In genomic region chr3:114456742-114457141, GRCh38 we compare ENCODE assay signal across 1 cellular context.
TF ChIP-seq lines count a peak whose summit lies in the region.

No MANE protein-coding gene starts in this region.

TF ChIP-seq in GM12878, 131 proteins besides CTCF, POLR2A, EP300 and RAD21 (continued from another document):
- TF ChIP-seq ATF2 (IDR thresholded peaks at IDR 0.05; ENCODE audit: low read length) (peak; percentile 58), SMAD1 (IDR thresholded peaks at IDR 0.05; ENCODE audit: low read depth, partially characterized antibody) (no peak), SP1 (IDR thresholded peaks at IDR 0.05; ENCODE audit: low read depth, low read length) (no peak), PKNOX1 (IDR thresholded peaks at IDR 0.05) (0 out of 2 replicates have a peak, but pooled peaks have one; percentile 19), YY1 (IDR thresholded peaks at IDR 0.05; ENCODE audit: low read depth, low read length) (peak; percentile 87), JUNB (IDR thresholded peaks at IDR 0.05) (peak; percentile 70), MAX (IDR thresholded peaks at IDR 0.05; ENCODE audit: low read depth, low read length) (0 out of 2 replicates have a peak, but pooled peaks have one; percentile 33), USF1 (IDR thresholded peaks at IDR 0.05; ENCODE audit: borderline replicate concordance, extremely low read length, insufficient read depth, low read depth, low read length) (peak; percentile 35), BCL11A (IDR thresholded peaks at IDR 0.05; ENCODE audit: low read depth, low read length) (0 out of 2 replicates have a peak, but pooled peaks have one; percentile 37), ATF7 (IDR thresholded peaks at IDR 0.05; ENCODE audit: low read depth) (no peak), BACH1 (IDR thresholded peaks at IDR 0.05; ENCODE audit: borderline replicate concordance) (no peak), RBBP5 (conservative IDR thresholded peaks at IDR 0.05) (no peak), ZZZ3 (IDR thresholded peaks at IDR 0.05; ENCODE audit: control insufficient read depth, insufficient read length, low read depth) (no peak), SMC3 (IDR thresholded peaks at IDR 0.05; ENCODE audit: borderline replicate concordance, low read length) (no peak), FOXM1 (IDR thresholded peaks at IDR 0.05; ENCODE audit: low read depth, low read length) (peak; percentile 59), SUZ12 (IDR thresholded peaks at IDR 0.05; ENCODE audit: unreplicated experiment) (no peak), MLLT1 (IDR thresholded peaks at IDR 0.05) (0 out of 2 replicates have a peak, but pooled peaks have one; percentile 19), TARDBP (IDR thresholded peaks at IDR 0.05; ENCODE audit: borderline replicate concordance) (no peak), POU2F2 (IDR thresholded peaks at IDR 0.05; ENCODE audit: borderline replicate concordance, low read depth, low read length) (no peak), KDM1A (IDR thresholded peaks at IDR 0.05; ENCODE audit: borderline replicate concordance) (no peak), NR2C1 (IDR thresholded peaks at IDR 0.05) (no peak), SKIL (IDR thresholded peaks at IDR 0.05; ENCODE audit: low read depth, poor library complexity, severe bottlenecking) (no peak), ELK1 (IDR thresholded peaks at IDR 0.05; ENCODE audit: low read depth, low read length) (no peak), STAT3 (IDR thresholded peaks at IDR 0.05; ENCODE audit: low read depth, low read length) (no peak), ZNF217 (IDR thresholded peaks at IDR 0.05) (no peak), ZSCAN29 (IDR thresholded peaks at IDR 0.05) (no peak), BHLHE40 (IDR thresholded peaks at IDR 0.05; ENCODE audit: borderline replicate concordance in 1 of 2, low read depth in 2 of 2, low read length in 1 of 2) (peak; percentile 93 to 98), GABPA (IDR thresholded peaks at IDR 0.05; ENCODE audit: low read depth) (no peak), ETV6 (conservative IDR thresholded peaks at IDR 0.05 in 1 of 2, IDR thresholded peaks at IDR 0.05 in 1 of 2; ENCODE audit: borderline replicate concordance in 1 of 2, low read depth in 1 of 2) (peak in 1 of 2 experiments; percentile 38; a peak in 2 of 4 replicates), IKZF2 (IDR thresholded peaks at IDR 0.05) (peak; percentile 66 to 68), NFIC (IDR thresholded peaks at IDR 0.05; ENCODE audit: low read depth, low read length) (peak; percentile 48; the same call in 1 of the 2 replicates), PBX3 (IDR thresholded peaks at IDR 0.05; ENCODE audit: insufficient replicate concordance, low read depth, low read length) (no peak), BMI1 (IDR thresholded peaks at IDR 0.05; ENCODE audit: borderline replicate concordance) (0 out of 2 replicates have a peak, but pooled peaks have one; percentile 39)
